Comparison of ENCODE assay signal across 8 cellular contexts in the genomic region with DNA sequence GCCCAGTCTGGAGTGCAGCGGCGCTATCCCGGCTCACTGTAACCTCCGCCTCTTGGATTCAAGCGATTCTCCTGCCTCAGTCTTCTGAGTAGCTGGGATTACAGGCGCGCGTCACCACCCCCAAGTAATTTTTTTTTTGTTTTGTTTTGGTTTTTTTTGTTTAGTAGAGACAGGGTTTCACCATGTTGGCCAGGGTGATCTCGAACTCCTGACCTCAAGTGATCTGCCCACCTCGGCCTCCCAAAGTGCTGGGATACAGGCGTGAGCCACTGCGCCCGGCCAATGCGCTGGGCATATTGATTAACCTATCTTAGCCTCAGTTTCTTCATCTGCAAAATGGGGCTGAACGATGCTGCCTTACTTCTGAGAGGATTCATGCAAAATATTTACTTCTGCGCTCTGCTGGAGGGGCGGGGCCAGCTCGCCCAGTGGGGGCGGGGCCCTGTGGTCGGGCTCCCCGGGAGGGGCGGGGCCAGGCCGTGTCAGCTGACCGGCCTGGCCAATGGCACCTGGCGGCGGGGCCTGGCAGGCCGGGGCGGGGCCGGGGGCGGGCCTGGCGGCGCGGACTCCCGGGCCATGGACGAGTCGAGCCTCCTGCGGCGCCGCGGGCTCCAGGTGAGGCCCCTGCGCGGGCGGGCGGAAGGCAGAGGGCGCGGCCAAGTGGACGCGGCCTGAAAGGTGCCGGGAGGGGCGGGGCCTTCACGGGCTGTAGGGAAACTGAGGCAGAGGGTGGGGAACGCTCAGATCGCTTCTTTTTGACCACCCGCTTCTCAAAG. TPM values are rescaled to one million over a fixed set of nuclear protein-coding genes. Genes with fewer than 3 reads are reported as not detected.
DNase-seq lines count a peak whose midpoint lies in the region; ATAC-seq and TF ChIP-seq lines count a peak whose summit lies in the region.

TSS of gene MAST3 (plus strand) at position 562 of the 776 bp plus-strand sequence. CDS start at position 577, 15 bp downstream.

- H3K36me3 Mint-ChIP-seq in T-helper 1 cell treated with Interleukin-12 subunit alpha and Interleukin-12 subunit beta and Interleukin-4 antibody, amounts not matched to agents 30 μg/mL and 1 μg/mL, for 36 hours (ENCODE audit: low read depth), result peaks cover 3% of the 10 kb centered on the region

- H3K36me3 ChIP-seq in KMS-11 (ENCODE audit: insufficient read depth), result no peaks in the 10 kb centered on the region
- no peaks in the 10 kb centered on the region for H3K36me3 ChIP-seq in adipocyte (ENCODE audit: control insufficient read depth, insufficient read depth, low read length, severe bottlenecking)
- H3K36me3 ChIP-seq in left ventricle myocardium inferior, result no peaks in the 10 kb centered on the region
- H3K36me3 ChIP-seq in prostate gland, result no peaks in the 10 kb centered on the region

- H3K9me3 Mint-ChIP-seq in T-helper 1 cell treated with Interleukin-12 subunit alpha and Interleukin-12 subunit beta and Interleukin-4 antibody, amounts not matched to agents 30 μg/mL and 1 μg/mL, for 36 hours, result no peaks in the 10 kb centered on the region

- peaks cover 12% of the 10 kb centered on the region for H3K27me3 Mint-ChIP-seq in T-helper 1 cell treated with Interleukin-12 subunit alpha and Interleukin-12 subunit beta and Interleukin-4 antibody, amounts not matched to agents 30 μg/mL and 1 μg/mL, for 36 hours (ENCODE audit: low read depth)

- H3K4me1 ChIP-seq in KMS-11 (ENCODE audit: low read depth, poor library complexity, severe bottlenecking) (peaks cover 25% of the 10 kb centered on the region), adipocyte (ENCODE audit: control insufficient read depth, insufficient read depth, low read length) (peaks cover 10% of the 10 kb centered on the region), left ventricle myocardium inferior (peaks cover 17% of the 10 kb centered on the region), prostate gland (replicated peaks) (no peaks in the 10 kb centered on the region)

- H4K20me1 ChIP-seq in KMS-11 (ENCODE audit: insufficient read depth), result no peaks in the 10 kb centered on the region

- peak within 1 kb of the TSS; percentile 44; the same call in 1 of the 2 replicates for H2AFZ ChIP-seq in KMS-11 (ENCODE audit: low read depth)

- 43% methylated on average over 28 of the region's 54 CpGs for WGBS in prostate gland

- peak within 1 kb of the TSS; percentile 86 for H3K4me2 ChIP-seq in KMS-11

- ATAC-seq in GM21526 (IDR thresholded peaks at IDR 0.05; ENCODE audit: low FRiP score, unreplicated experiment), result peak; percentile 38

- no peak within 1 kb of the TSS for H3K9ac ChIP-seq in KMS-11
- peak within 1 kb of the TSS; percentile 55 for H3K9ac ChIP-seq in adipocyte (ENCODE audit: low read length)

- no peak for TF ChIP-seq CTCF in KMS-11 (conservative IDR thresholded peaks at IDR 0.05; ENCODE audit: low read depth, low read length)
- no peak for TF ChIP-seq CTCF in left ventricle myocardium inferior (IDR thresholded peaks at IDR 0.05; ENCODE audit: borderline replicate concordance)
- no peak for TF ChIP-seq CTCF in prostate gland (IDR thresholded peaks at IDR 0.05)

- peaks cover 15% of the 10 kb centered on the region; the same call in 1 of the 2 replicates for H3K27me3 ChIP-seq in KMS-11 (ENCODE audit: insufficient read depth, low read depth)
- peaks cover 21% of the 10 kb centered on the region for H3K27me3 ChIP-seq in adipocyte (replicated peaks; ENCODE audit: control insufficient read depth, insufficient read depth, low read length)
- H3K27me3 ChIP-seq in left ventricle myocardium inferior (ENCODE audit: low read depth), result peaks cover 82% of the 10 kb centered on the region
- H3K27me3 ChIP-seq in prostate gland (replicated peaks; ENCODE audit: insufficient read depth), result no peaks in the 10 kb centered on the region

- DNase-seq in COLO829 (ENCODE audit: low spot score) (peak; percentile 92), adipocyte (ENCODE audit: low read depth) (peak; percentile 83), left ventricle myocardium inferior (peak; percentile 79), prostate gland (ENCODE audit: low spot score) (peak; percentile 78), ureter (ENCODE audit: low spot score) (peak; percentile 86)

- no peak within 1 kb of the TSS for H3K27ac ChIP-seq in KMS-11
- no peak within 1 kb of the TSS for H3K27ac ChIP-seq in left ventricle myocardium inferior (replicated peaks)
- no peak within 1 kb of the TSS for H3K27ac ChIP-seq in prostate gland

- H3K4me3 Mint-ChIP-seq in T-helper 1 cell treated with Interleukin-12 subunit alpha and Interleukin-12 subunit beta and Interleukin-4 antibody, amounts not matched to agents 30 μg/mL and 1 μg/mL, for 36 hours, result peak within 1 kb of the TSS; percentile 82

- TF ChIP-seq POLR2A in prostate gland (IDR thresholded peaks at IDR 0.05), result no peak

- H3K27ac Mint-ChIP-seq in T-helper 1 cell treated with Interleukin-12 subunit alpha and Interleukin-12 subunit beta and Interleukin-4 antibody, amounts not matched to agents 30 μg/mL and 1 μg/mL, for 36 hours, result peak within 1 kb of the TSS; percentile 52

- H3K4me1 Mint-ChIP-seq in T-helper 1 cell treated with Interleukin-12 subunit alpha and Interleukin-12 subunit beta and Interleukin-4 antibody, amounts not matched to agents 30 μg/mL and 1 μg/mL, for 36 hours (ENCODE audit: low read depth), result peaks cover 29% of the 10 kb centered on the region

- H3K4me3 ChIP-seq in KMS-11 (IDR thresholded peaks at IDR 0.05; ENCODE audit: insufficient read depth, low read depth, low read length) (no peak within 1 kb of the TSS), adipocyte (ENCODE audit: low read length) (peak within 1 kb of the TSS; percentile 71), left ventricle myocardium inferior (peak within 1 kb of the TSS; percentile 62), prostate gland (peak within 1 kb of the TSS; percentile 23 to 35)

- H3K9me3 ChIP-seq in adipocyte (ENCODE audit: control insufficient read depth, low read length), result no peaks in the 10 kb centered on the region
- no peaks in the 10 kb centered on the region for H3K9me3 ChIP-seq in left ventricle myocardium inferior (replicated peaks)
- no peaks in the 10 kb centered on the region for H3K9me3 ChIP-seq in prostate gland

- intact Hi-C loops in left ventricle myocardium inferior (cut with micrococcal nuclease) (no loop called here), prostate gland (cut with DNase I) (no loop called here)

- H3K79me2 ChIP-seq in KMS-11 (ENCODE audit: insufficient read depth, low read depth), result no peaks in the 10 kb centered on the region

RNA-seq across cellular contexts. Expression of gene MAST3, which starts in this region (rescaled TPM):
- total RNA-seq in left ventricle myocardium inferior, result 4.6 TPM
- total RNA-seq in prostate gland, result 10 to 100 TPM in 1 of 2 donors, 1 to 10 TPM in 1; 6.1 to 10.8 TPM
- 12.4 TPM for total RNA-seq in ureter
